Comparison of ENCODE assay signal across 12 cellular contexts in the genomic region with DNA sequence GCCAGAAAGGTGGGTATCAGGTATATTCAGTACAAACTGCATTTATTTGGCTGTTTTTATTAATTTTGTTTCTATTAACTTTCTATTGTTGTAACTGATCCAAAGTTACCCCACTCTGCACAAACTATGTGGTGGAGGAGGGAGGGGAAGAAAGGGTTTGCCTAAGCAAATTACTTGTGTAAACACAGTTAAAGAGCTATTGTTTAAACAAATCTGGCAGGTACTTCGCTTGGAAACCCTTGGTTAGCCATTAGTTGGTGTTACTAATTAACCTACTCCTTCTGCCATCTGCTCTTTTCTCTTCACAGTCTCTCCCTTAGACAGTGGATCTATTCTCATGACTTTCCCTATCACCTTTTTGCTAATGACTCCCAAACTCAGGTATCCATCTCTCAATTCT.
DNase-seq lines count a peak whose midpoint lies in the region; ATAC-seq, FAIRE-seq and TF ChIP-seq lines count a peak whose summit lies in the region.
"Had no signal": no experiment of that assay in that cellular context is flagged by ENCODE, and none has a peak within 500 bp of the region (broad histone marks: within the 10 kb centered on the region; RNA-seq: fewer than 3 reads in every experiment).

No MANE protein-coding gene starts in this region.

- H3K36me3 Mint-ChIP-seq in natural killer cell treated with Interleukin-12 subunit alpha and Interleukin-12 subunit beta and Interleukin-15 and Interleukin-18, amount 100 ng/mL, for 72 hours: no peaks in the 10 kb centered on the region
- no peaks in the 10 kb centered on the region for H3K36me3 Mint-ChIP-seq in stimulated activated naive B cell treated with anti-CD40 and anti-IgM and Interleukin-4, amounts not matched to agents 10 μg/mL and 1 μg/mL and 100 μg/mL, for 72 hours
- H3K36me3 Mint-ChIP-seq: activated naive CD4-positive, alpha-beta T cell treated with anti-CD3 and anti-CD28 coated beads, Interleukin-2, amount 50 U/mL, for 24 hours had no signal

- H3K9me3 Mint-ChIP-seq in natural killer cell treated with Interleukin-12 subunit alpha and Interleukin-12 subunit beta and Interleukin-15 and Interleukin-18, amount 100 ng/mL, for 72 hours: peaks cover 3% of the 10 kb centered on the region
- H3K9me3 Mint-ChIP-seq in stimulated activated naive B cell treated with anti-CD40 and anti-IgM and Interleukin-4, amounts not matched to agents 10 μg/mL and 1 μg/mL and 100 μg/mL, for 72 hours: peaks cover 0 to 3% of the 10 kb centered on the region in 2 donors
- H3K9me3 Mint-ChIP-seq: activated naive CD4-positive, alpha-beta T cell treated with anti-CD3 and anti-CD28 coated beads, Interleukin-2, amount 50 U/mL, for 24 hours had no signal

- DNase-seq in COR-L47 (lab: John Stamatoyannopoulos, UW): peak; percentile 74
- DNase-seq in NCI-H1105 (lab: John Stamatoyannopoulos, UW): peak; percentile 79
- DNase-seq in kidney: no peak
- no peak for DNase-seq in natural killer cell treated with Interleukin-12 subunit alpha and Interleukin-12 subunit beta and Interleukin-15 and Interleukin-18, amount 100 ng/mL, for 72 hours (ENCODE audit: low spot score)
- DNase-seq in nucleus accumbens (lab: John Stamatoyannopoulos, UW): no peak
- no peak for DNase-seq in globus pallidus (ENCODE audit: low spot score)
- DNase-seq in stimulated activated naive B cell treated with anti-CD40 and anti-IgM and Interleukin-4, amounts not matched to agents 10 μg/mL and 1 μg/mL and 100 μg/mL, for 72 hours: no peak
- DNase-seq: activated CD4-positive, alpha-beta T cell treated with anti-CD3 and anti-CD28 coated beads for 36 hours; gastrocnemius medialis; NCI-H1048 had no signal

- H3K36me3 ChIP-seq in kidney (ENCODE audit: control insufficient read depth in 1 of 2, insufficient read depth in 2 of 2, low read length in 2 of 2): no peaks in the 10 kb centered on the region
- H3K36me3 ChIP-seq: gastrocnemius medialis had no signal

- intact Hi-C loops in kidney (cut with DNase I): no loop called here

- H3K9me3 ChIP-seq in kidney (ENCODE audit: control insufficient read depth in 1 of 2, low read length in 2 of 2): peaks cover 0 to 6% of the 10 kb centered on the region in 2 donors
- H3K9me3 ChIP-seq: gastrocnemius medialis had no signal

- peak overlapping the region in 1 of 2 donors; percentile 9 for H3K4me3 ChIP-seq in kidney (ENCODE audit: low read length in 2 of 2)
- H3K4me3 ChIP-seq: gastrocnemius medialis had no signal

- no peaks in the 10 kb centered on the region for H3K27me3 Mint-ChIP-seq in natural killer cell treated with Interleukin-12 subunit alpha and Interleukin-12 subunit beta and Interleukin-15 and Interleukin-18, amount 100 ng/mL, for 72 hours
- H3K27me3 Mint-ChIP-seq in stimulated activated naive B cell treated with anti-CD40 and anti-IgM and Interleukin-4, amounts not matched to agents 10 μg/mL and 1 μg/mL and 100 μg/mL, for 72 hours: peaks cover 0 to 6% of the 10 kb centered on the region in 2 donors

- no peak overlapping the region for H3K9ac ChIP-seq in kidney (ENCODE audit: low read length in 2 of 2)

- TF ChIP-seq CTCF in kidney (IDR thresholded peaks at IDR 0.05; ENCODE audit: borderline replicate concordance, extremely low read depth, insufficient read depth): no peak

- peak; percentile 61 for ATAC-seq in GM21528 (IDR thresholded peaks at IDR 0.05; ENCODE audit: low FRiP score, unreplicated experiment)
- no peak for ATAC-seq in natural killer cell treated with Interleukin-12 subunit alpha and Interleukin-12 subunit beta and Interleukin-15 and Interleukin-18, amount 100 ng/mL, for 72 hours
- ATAC-seq in stimulated activated naive B cell treated with anti-CD40 and anti-IgM and Interleukin-4, amounts not matched to agents 10 μg/mL and 1 μg/mL and 100 μg/mL, for 72 hours (replicated peaks): no peak
- ATAC-seq: activated CD4-positive, alpha-beta T cell treated with anti-CD3 and anti-CD28 coated beads for 36 hours; gastrocnemius medialis had no signal

- peaks cover 0 to 5% of the 10 kb centered on the region in 2 donors for H3K4me1 ChIP-seq in kidney (ENCODE audit: control insufficient read depth in 1 of 2, insufficient read depth in 1 of 2, low read depth in 1 of 2, low read length in 2 of 2)
- H3K4me1 ChIP-seq: gastrocnemius medialis had no signal

- peak; percentile 61 for FAIRE-seq in kidney (lab: Jason Lieb, UNC)

- no peak overlapping the region for H3K27ac Mint-ChIP-seq in natural killer cell treated with Interleukin-12 subunit alpha and Interleukin-12 subunit beta and Interleukin-15 and Interleukin-18, amount 100 ng/mL, for 72 hours
- H3K27ac Mint-ChIP-seq in stimulated activated naive B cell treated with anti-CD40 and anti-IgM and Interleukin-4, amounts not matched to agents 10 μg/mL and 1 μg/mL and 100 μg/mL, for 72 hours: no peak overlapping the region
- H3K27ac Mint-ChIP-seq: activated CD4-positive, alpha-beta T cell treated with anti-CD3 and anti-CD28 coated beads for 36 hours; activated naive CD4-positive, alpha-beta T cell treated with anti-CD3 and anti-CD28 coated beads, Interleukin-2, amount 50 U/mL, for 24 hours had no signal

- no peaks in the 10 kb centered on the region for H3K4me1 Mint-ChIP-seq in natural killer cell treated with Interleukin-12 subunit alpha and Interleukin-12 subunit beta and Interleukin-15 and Interleukin-18, amount 100 ng/mL, for 72 hours (ENCODE audit: low read depth in 2 of 2)
- H3K4me1 Mint-ChIP-seq in stimulated activated naive B cell treated with anti-CD40 and anti-IgM and Interleukin-4, amounts not matched to agents 10 μg/mL and 1 μg/mL and 100 μg/mL, for 72 hours: no peaks in the 10 kb centered on the region
- H3K4me1 Mint-ChIP-seq: activated CD4-positive, alpha-beta T cell treated with anti-CD3 and anti-CD28 coated beads for 36 hours; activated naive CD4-positive, alpha-beta T cell treated with anti-CD3 and anti-CD28 coated beads, Interleukin-2, amount 50 U/mL, for 24 hours had no signal

- no peak overlapping the region for H3K27ac ChIP-seq in kidney (ENCODE audit: low read depth in 2 of 2, low read length in 2 of 2)
- H3K27ac ChIP-seq: gastrocnemius medialis had no signal

- H3K4me3 Mint-ChIP-seq in natural killer cell treated with Interleukin-12 subunit alpha and Interleukin-12 subunit beta and Interleukin-15 and Interleukin-18, amount 100 ng/mL, for 72 hours: no peak overlapping the region
- no peak overlapping the region for H3K4me3 Mint-ChIP-seq in stimulated activated naive B cell treated with anti-CD40 and anti-IgM and Interleukin-4, amounts not matched to agents 10 μg/mL and 1 μg/mL and 100 μg/mL, for 72 hours
- H3K4me3 Mint-ChIP-seq: activated CD4-positive, alpha-beta T cell treated with anti-CD3 and anti-CD28 coated beads for 36 hours; activated naive CD4-positive, alpha-beta T cell treated with anti-CD3 and anti-CD28 coated beads, Interleukin-2, amount 50 U/mL, for 24 hours had no signal

Comparison
In these comparisons a context has a peak if more than half of its experiments do, and no peak if none do; other contexts are left out.
1. DNase-seq: peak in COR-L47 (single experiment) and NCI-H1105 (single experiment); none in kidney (single experiment), natural killer cell treated with Interleukin-12 subunit alpha and Interleukin-12 subunit beta and Interleukin-15 and Interleukin-18, amount 100 ng/mL, for 72 hours (single experiment), nucleus accumbens (0 of 56), globus pallidus (single experiment) and stimulated activated naive B cell treated with anti-CD40 and anti-IgM and Interleukin-4, amounts not matched to agents 10 μg/mL and 1 μg/mL and 100 μg/mL, for 72 hours (single experiment).